In the genomic region with DNA sequence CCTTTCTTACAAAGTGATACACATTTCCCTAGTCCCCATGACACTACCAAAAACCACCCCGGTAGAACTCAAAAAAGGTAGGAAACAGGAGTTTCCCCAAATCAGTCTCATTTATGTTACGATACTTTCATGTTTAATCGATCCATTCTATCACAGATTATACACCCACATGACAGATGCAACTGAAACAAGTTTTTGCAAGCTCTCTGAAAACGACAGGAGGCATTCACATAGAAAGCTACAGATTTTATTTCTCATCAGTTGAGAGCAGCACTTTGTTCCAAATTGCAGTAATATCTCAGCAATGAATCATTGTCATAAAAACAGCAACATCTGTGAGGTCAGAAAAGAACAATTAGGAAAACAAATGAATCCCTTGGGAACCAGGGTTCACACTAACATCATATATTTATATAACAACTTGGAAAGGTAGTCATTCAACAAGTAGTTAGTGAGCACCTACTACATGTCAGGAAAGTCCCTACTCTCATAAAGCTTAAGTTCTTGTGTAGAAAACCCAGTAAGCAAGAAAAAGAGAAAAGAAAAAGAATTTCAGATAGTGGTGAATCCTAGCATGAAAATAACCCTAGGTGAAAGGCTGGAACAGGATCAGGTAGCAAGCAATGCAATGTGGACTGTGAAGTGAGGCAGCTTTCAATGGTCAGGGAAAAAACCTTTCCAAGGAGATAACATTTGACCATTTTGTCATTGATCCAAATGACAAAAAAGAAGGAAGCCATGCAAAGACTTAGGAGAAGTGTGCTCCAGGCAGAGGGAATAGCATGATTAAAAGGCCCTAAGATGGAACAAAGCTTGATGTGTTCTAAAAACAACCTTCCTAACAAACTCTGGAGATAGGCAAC, we compare ENCODE assay signal across 11 cellular contexts. TPM values are rescaled to one million over a fixed set of nuclear protein-coding genes. Genes with fewer than 3 reads are reported as not detected.
DNase-seq lines count a peak whose midpoint lies in the region; ATAC-seq and TF ChIP-seq lines count a peak whose summit lies in the region.
"Had no signal": no experiment of that assay in that cellular context is flagged by ENCODE, and none has a peak within 500 bp of the region (broad histone marks: within the 10 kb centered on the region; RNA-seq: fewer than 3 reads in every experiment).

No MANE protein-coding gene starts in this region.

- H3K9me3 Mint-ChIP-seq in stimulated activated naive CD8-positive, alpha-beta T cell treated with anti-CD3 and anti-CD28 coated beads, Interleukin-15, Interleukin-2, amounts not matched to agents 100 ng/mL and 50 ng/mL, for 24 hours, result no peaks in the 10 kb centered on the region
- no peaks in the 10 kb centered on the region for H3K9me3 Mint-ChIP-seq in stimulated activated naive CD8-positive, alpha-beta T cell treated with anti-CD3 and anti-CD28 coated beads, Interleukin-15, amount 100 ng/mL, for 72 hours

- H3K4me3 Mint-ChIP-seq in stimulated activated naive CD8-positive, alpha-beta T cell treated with anti-CD3 and anti-CD28 coated beads, Interleukin-15, Interleukin-2, amounts not matched to agents 100 ng/mL and 50 ng/mL, for 24 hours, result no peak overlapping the region
- no peak overlapping the region for H3K4me3 Mint-ChIP-seq in stimulated activated naive CD8-positive, alpha-beta T cell treated with anti-CD3 and anti-CD28 coated beads, Interleukin-15, amount 100 ng/mL, for 72 hours
- H3K4me3 Mint-ChIP-seq: B cell had no signal

- H3K4me1 ChIP-seq in colonic mucosa (peaks cover under 1% of the 10 kb centered on the region), mucosa of rectum (ENCODE audit: control insufficient read depth in 2 of 2, insufficient read depth in 2 of 2, low read length in 2 of 2) (peaks cover 13 to 35% of the 10 kb centered on the region in 2 donors)

- H3K9ac ChIP-seq in colonic mucosa (ENCODE audit: low read depth in 2 of 2, low read length in 2 of 2) (no peak overlapping the region), mucosa of rectum (ENCODE audit: low read depth in 1 of 2, low read length in 2 of 2) (no peak overlapping the region)

- no peaks in the 10 kb centered on the region for H3K27me3 ChIP-seq in colonic mucosa
- H3K27me3 ChIP-seq in mucosa of rectum (ENCODE audit: control insufficient read depth in 2 of 2, insufficient read depth in 2 of 2, low read length in 2 of 2), result no peaks in the 10 kb centered on the region

- peaks cover 8% of the 10 kb centered on the region for H3K27me3 Mint-ChIP-seq in stimulated activated naive CD8-positive, alpha-beta T cell treated with anti-CD3 and anti-CD28 coated beads, Interleukin-15, Interleukin-2, amounts not matched to agents 100 ng/mL and 50 ng/mL, for 24 hours
- H3K27me3 Mint-ChIP-seq in stimulated activated naive CD8-positive, alpha-beta T cell treated with anti-CD3 and anti-CD28 coated beads, Interleukin-15, amount 100 ng/mL, for 72 hours, result peaks cover 34% of the 10 kb centered on the region
- H3K27me3 Mint-ChIP-seq: B cell had no signal

- no peak for DNase-seq in stimulated activated naive CD8-positive, alpha-beta T cell treated with anti-CD3 and anti-CD28 coated beads, Interleukin-15, amount 100 ng/mL, for 72 hours
- DNase-seq in colonic mucosa (no peak), NCI-H510A treated with DMSO at 0.1 percent for 48 hours (lab: John Stamatoyannopoulos, UW) (no peak)
- DNase-seq: stimulated activated CD4-positive, alpha-beta T cell treated with anti-CD3 and anti-CD28 coated beads, Interleukin-15, amount 100 ng/mL, for 24 hours had no signal

- no peak for TF ChIP-seq CTCF in colonic mucosa (IDR thresholded peaks at IDR 0.05)

- no peaks in the 10 kb centered on the region for H3K9me3 ChIP-seq in colonic mucosa
- H3K9me3 ChIP-seq in mucosa of rectum (ENCODE audit: control insufficient read depth in 2 of 2, low read length in 2 of 2), result no peaks in the 10 kb centered on the region

- peak overlapping the region; percentile 29 for H3K27ac ChIP-seq in colonic mucosa
- H3K27ac ChIP-seq in mucosa of rectum (ENCODE audit: low read depth in 2 of 2, low read length in 2 of 2), result peak overlapping the region; percentile 43 to 54

- no peaks in the 10 kb centered on the region for H3K36me3 Mint-ChIP-seq in stimulated activated naive CD8-positive, alpha-beta T cell treated with anti-CD3 and anti-CD28 coated beads, Interleukin-15, Interleukin-2, amounts not matched to agents 100 ng/mL and 50 ng/mL, for 24 hours (ENCODE audit: low read depth)

- H3K27ac Mint-ChIP-seq in stimulated activated naive CD8-positive, alpha-beta T cell treated with anti-CD3 and anti-CD28 coated beads, Interleukin-15, Interleukin-2, amounts not matched to agents 100 ng/mL and 50 ng/mL, for 24 hours, result peak overlapping the region; percentile 5
- no peak overlapping the region for H3K27ac Mint-ChIP-seq in stimulated activated naive CD8-positive, alpha-beta T cell treated with anti-CD3 and anti-CD28 coated beads, Interleukin-15, amount 100 ng/mL, for 72 hours
- H3K27ac Mint-ChIP-seq: B cell had no signal

- intact Hi-C loops in colonic mucosa (cut with DNase I), result no loop called here

- no peaks in the 10 kb centered on the region for H3K36me3 ChIP-seq in colonic mucosa
- H3K36me3 ChIP-seq in mucosa of rectum (ENCODE audit: control insufficient read depth in 2 of 2, insufficient read depth in 2 of 2, low read length in 2 of 2), result peaks cover 0 to 2% of the 10 kb centered on the region in 2 donors

- no peak for ATAC-seq in stimulated activated naive CD8-positive, alpha-beta T cell treated with anti-CD3 and anti-CD28 coated beads, Interleukin-15, amount 100 ng/mL, for 72 hours
- ATAC-seq in GM21717 (IDR thresholded peaks at IDR 0.05; ENCODE audit: unreplicated experiment) (no peak), HG03108 (IDR thresholded peaks at IDR 0.05; ENCODE audit: unreplicated experiment) (no peak), GM19351 (IDR thresholded peaks at IDR 0.05; ENCODE audit: unreplicated experiment) (no peak)

- H3K4me1 Mint-ChIP-seq in stimulated activated naive CD8-positive, alpha-beta T cell treated with anti-CD3 and anti-CD28 coated beads, Interleukin-15, Interleukin-2, amounts not matched to agents 100 ng/mL and 50 ng/mL, for 24 hours (ENCODE audit: low read depth), result no peaks in the 10 kb centered on the region
- no peaks in the 10 kb centered on the region for H3K4me1 Mint-ChIP-seq in stimulated activated naive CD8-positive, alpha-beta T cell treated with anti-CD3 and anti-CD28 coated beads, Interleukin-15, amount 100 ng/mL, for 72 hours
- H3K4me1 Mint-ChIP-seq: B cell had no signal

- H3K4me3 ChIP-seq in colonic mucosa, result no peak overlapping the region
- H3K4me3 ChIP-seq in mucosa of rectum (ENCODE audit: low read length in 2 of 2), result no peak overlapping the region

RNA-seq across cellular contexts. Expression of gene PLD1, which starts 8.3 kb away (rescaled TPM):
- total RNA-seq in colonic mucosa, result 10 to 100 TPM; 49.6 to 81.3 TPM

RNA-seq across cellular contexts. Expression of gene TMEM212, which starts 41.2 kb away (rescaled TPM):
- not detected for total RNA-seq in colonic mucosa
- total RNA-seq: B cell, glomerular endothelial cell had no signal
